In the genomic region with DNA sequence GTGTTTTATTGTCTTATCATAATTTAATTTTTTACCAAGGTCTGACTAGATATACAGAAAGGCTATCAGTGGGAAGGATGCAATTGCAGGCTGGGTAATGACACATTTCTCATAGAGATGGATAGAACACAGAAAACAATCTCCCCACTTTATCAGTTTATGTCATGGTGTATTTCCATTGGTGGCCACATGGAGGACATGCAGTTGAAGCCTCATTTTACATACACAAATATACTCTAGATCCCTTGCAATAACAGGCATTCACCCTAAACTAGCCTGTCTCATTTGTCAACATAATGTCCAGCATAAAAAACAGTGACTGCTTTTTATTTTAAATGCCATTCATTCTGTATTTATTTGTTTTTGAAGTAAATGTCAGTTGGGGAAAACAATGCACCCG, we compare ENCODE assay signal across 11 cellular contexts.
DNase-seq lines count a peak whose midpoint lies in the region; ATAC-seq and TF ChIP-seq lines count a peak whose summit lies in the region.
"Had no signal": no experiment of that assay in that cellular context is flagged by ENCODE, and none has a peak within 500 bp of the region (broad histone marks: within the 10 kb centered on the region; RNA-seq: fewer than 3 reads in every experiment).

No MANE protein-coding gene starts in this region.

- no peaks in the 10 kb centered on the region for H3K27me3 ChIP-seq in DND-41 (ENCODE audit: insufficient read depth, low read length, poor library complexity)

- peaks cover 7% of the 10 kb centered on the region for H3K9me3 ChIP-seq in DND-41 (ENCODE audit: insufficient read depth, low read length, severe bottlenecking)

- DNase-seq in DND-41 = no peak
- DNase-seq in NCI-H526 treated with DMSO at 0.1 percent for 48 hours (lab: John Stamatoyannopoulos, UW) = peak; percentile 43
- DNase-seq in iPS DF 4.7 (ENCODE audit: extremely low read depth, low spot score) = peak; percentile 5
- no peak for DNase-seq in NK-92 treated with Interleukin-12 subunit alpha and Interleukin-12 subunit beta, amount 100 ng/mL, for 24 hours (lab: John Stamatoyannopoulos, UW)
- DNase-seq in AG08396 (ENCODE audit: low spot score) = no peak
- no peak for DNase-seq in hippocampal formation (lab: John Stamatoyannopoulos, UW)
- no peak for DNase-seq in stimulated activated CD4-positive, alpha-beta T cell treated with anti-CD3 and anti-CD28 coated beads, Interleukin-4, amount 100 ng/mL, for 24 hours
- DNase-seq: amygdala, NCI-H226 had no signal

- H3K4me2 ChIP-seq in DND-41 (ENCODE audit: insufficient read depth, low read length) = no peak overlapping the region

- no peaks in the 10 kb centered on the region for H3K36me3 ChIP-seq in DND-41 (ENCODE audit: insufficient read depth, low read length)

- ATAC-seq in DND-41 (ENCODE audit: insufficient read depth, low read depth) (peak; percentile 49; the same call in 2 of the 3 replicates), GM21381 (IDR thresholded peaks at IDR 0.05; ENCODE audit: unreplicated experiment) (peak; percentile 64)

- no peak overlapping the region for H3K9ac ChIP-seq in DND-41 (ENCODE audit: low read depth, low read length)
- H3K9ac ChIP-seq: parathyroid adenoma had no signal

- no peaks in the 10 kb centered on the region for H3K79me2 ChIP-seq in DND-41 (ENCODE audit: insufficient read depth, low read length)
- H3K79me2 ChIP-seq: parathyroid adenoma had no signal

- H3K27ac ChIP-seq in DND-41 (ENCODE audit: low read length) = no peak overlapping the region
- H3K27ac ChIP-seq: parathyroid adenoma had no signal

- no peak overlapping the region for H2AFZ ChIP-seq in DND-41 (ENCODE audit: low read depth, low read length)
- H2AFZ ChIP-seq: parathyroid adenoma had no signal

- no peaks in the 10 kb centered on the region for H4K20me1 ChIP-seq in DND-41 (ENCODE audit: insufficient read depth, low read length)

- H3K4me1 ChIP-seq in DND-41 (ENCODE audit: insufficient read depth, low read length) = no peaks in the 10 kb centered on the region
- H3K4me1 ChIP-seq: parathyroid adenoma had no signal

- peak; percentile 51 for TF ChIP-seq CTCF in DND-41 (IDR thresholded peaks at IDR 0.05; ENCODE audit: borderline replicate concordance, extremely low read depth, low read length, poor library complexity, severe bottlenecking)

- H3K4me3 ChIP-seq in DND-41 (ENCODE audit: low read depth in 1 of 2, low read length in 2 of 2) = no peak overlapping the region

Comparison
In these comparisons a context has a peak if more than half of its experiments do, and no peak if none do; other contexts are left out.
1. DNase-seq: peak in NCI-H526 treated with DMSO at 0.1 percent for 48 hours (single experiment) and iPS DF 4.7 (single experiment); none in DND-41 (single experiment), NK-92 treated with Interleukin-12 subunit alpha and Interleukin-12 subunit beta, amount 100 ng/mL, for 24 hours (single experiment), AG08396 (single experiment), hippocampal formation (0 of 2) and stimulated activated CD4-positive, alpha-beta T cell treated with anti-CD3 and anti-CD28 coated beads, Interleukin-4, amount 100 ng/mL, for 24 hours (single experiment).